15 cellular contexts compared by ENCODE assay signal in genomic region chr9:117687532-117687931, GRCh38. TPM values are rescaled to one million over a fixed set of nuclear protein-coding genes. Genes with fewer than 3 reads are reported as not detected.
"Had no signal": no experiment of that assay in that cellular context is flagged by ENCODE, and none has a peak within 500 bp of the region (broad histone marks: within the 10 kb centered on the region; RNA-seq: fewer than 3 reads in every experiment).

No MANE protein-coding gene starts in this region.

- H3K4me3 ChIP-seq: gastroesophageal sphincter, spleen, upper lobe of right lung had no signal

- H3K27ac ChIP-seq: epithelial cell of prostate, gastroesophageal sphincter, spleen, upper lobe of right lung had no signal

- H3K36me3 ChIP-seq: gastroesophageal sphincter, spleen, upper lobe of right lung had no signal

- DNase-seq: activated T-cell treated with anti-CD3 and anti-CD28 coated beads, Interleukin-2, amount 50 U/mL, for 24 hours; aorta; head of caudate nucleus; hypothalamus; naive thymus-derived CD4-positive, alpha-beta T cell; retina; spleen; stimulated activated CD4-positive, alpha-beta T cell treated with anti-CD3 and anti-CD28 coated beads, Interleukin-4, amount 100 ng/mL, for 24 hours; stimulated activated naive CD4-positive, alpha-beta T cell treated with Interleukin-2 at 50 U/mL for 16 hours; T-cell; upper lobe of right lung had no signal

- ATAC-seq: activated naive CD4-positive, alpha-beta T cell treated with anti-CD3 and anti-CD28 coated beads, Interleukin-2, amount 50 U/mL, for 72 hours; activated T-helper 17 cell treated with anti-CD3 and anti-CD28 coated beads, Interleukin-2, amount 50 U/mL, for 72 hours; gastroesophageal sphincter; naive thymus-derived CD4-positive, alpha-beta T cell; T-cell; upper lobe of right lung had no signal

- H3K9me3 ChIP-seq: upper lobe of right lung had no signal

- H3K27me3 ChIP-seq: gastroesophageal sphincter, spleen, upper lobe of right lung had no signal

- H3K4me1 ChIP-seq: gastroesophageal sphincter, spleen, upper lobe of right lung had no signal

RNA-seq across cellular contexts. Expression of gene TLR4, which starts 16.7 kb away (rescaled TPM):
- total RNA-seq: activated naive CD4-positive, alpha-beta T cell treated with anti-CD3 and anti-CD28 coated beads, Interleukin-2, amount 50 U/mL, for 72 hours; activated T-helper 17 cell treated with anti-CD3 and anti-CD28 coated beads, Interleukin-2, amount 50 U/mL, for 72 hours had no signal
